Comparison of ENCODE assay signal across 7 cellular contexts in the genomic region with DNA sequence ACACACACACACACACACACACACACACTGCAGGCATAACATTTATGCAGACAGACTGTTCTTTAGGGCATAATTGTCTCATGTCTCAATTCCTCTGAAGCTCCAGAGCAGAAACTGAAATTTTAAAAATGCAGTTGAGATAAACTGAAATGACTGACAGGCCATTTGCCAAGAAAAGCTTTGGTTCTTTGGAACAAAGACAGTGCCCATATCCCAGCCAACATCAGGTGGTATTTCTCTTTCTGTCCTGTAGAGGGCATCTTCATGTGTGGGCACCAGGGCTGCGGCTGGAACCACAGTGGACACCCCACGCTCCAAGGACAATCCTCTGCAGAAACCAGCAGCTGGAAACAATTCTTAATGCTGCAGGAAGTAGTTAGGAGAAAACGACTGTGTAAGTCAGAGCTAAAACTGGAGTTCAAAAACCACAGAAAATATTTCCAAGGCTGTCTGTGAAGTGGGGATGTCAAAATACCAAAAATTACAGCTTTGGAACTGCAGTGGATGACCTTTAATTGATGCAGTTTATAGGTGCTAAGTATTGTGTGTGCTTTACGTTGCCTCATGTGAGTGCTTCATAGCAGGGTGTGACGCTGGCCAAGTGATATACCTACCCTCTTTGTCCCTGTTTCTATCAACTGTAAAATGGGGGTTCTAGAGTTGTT. TPM values are rescaled to one million over a fixed set of nuclear protein-coding genes. Genes with fewer than 3 reads are reported as not detected.
DNase-seq lines count a peak whose midpoint lies in the region; ATAC-seq, FAIRE-seq and TF ChIP-seq lines count a peak whose summit lies in the region.

No MANE protein-coding gene starts in this region.

- H3K27ac ChIP-seq in kidney (ENCODE audit: low read depth in 2 of 2, low read length in 2 of 2): no peak overlapping the region

- FAIRE-seq in kidney (lab: Jason Lieb, UNC): no peak

- no peak for ATAC-seq in HG02981 (IDR thresholded peaks at IDR 0.05; ENCODE audit: unreplicated experiment)

- no peaks in the 10 kb centered on the region for H3K9me3 ChIP-seq in kidney (ENCODE audit: control insufficient read depth in 1 of 2, low read length in 2 of 2)

- H3K9ac ChIP-seq in kidney (ENCODE audit: low read length in 2 of 2): no peak overlapping the region

- TF ChIP-seq CTCF in LNCaP clone FGC (IDR thresholded peaks at IDR 0.05; ENCODE audit: control insufficient read depth, extremely low read depth, insufficient read depth) (peak; percentile 59), WI38 (IDR thresholded peaks at IDR 0.05; ENCODE audit: low read depth, low read length) (peak; percentile 62), kidney (IDR thresholded peaks at IDR 0.05; ENCODE audit: borderline replicate concordance, extremely low read depth, insufficient read depth) (peak; percentile 44)

- DNase-seq in ELF-1 (ENCODE audit: low read depth, low spot score) (peak; percentile 21), LNCaP clone FGC (ENCODE audit: low read depth) (no peak), kidney (no peak), DMS79 treated with DMSO at 0.1 percent for 48 hours (lab: John Stamatoyannopoulos, UW) (no peak), posterior vena cava (ENCODE audit: low spot score) (no peak)

- intact Hi-C loops in kidney (cut with DNase I): no loop called here
- intact Hi-C loops in posterior vena cava (cut with DNase I): no loop called here

- no peaks in the 10 kb centered on the region for H3K36me3 ChIP-seq in kidney (ENCODE audit: control insufficient read depth in 1 of 2, insufficient read depth in 2 of 2, low read length in 2 of 2)

- H3K4me1 ChIP-seq in kidney (ENCODE audit: control insufficient read depth in 1 of 2, insufficient read depth in 1 of 2, low read depth in 1 of 2, low read length in 2 of 2): peaks cover 0 to 4% of the 10 kb centered on the region in 2 donors

- H3K4me3 ChIP-seq in LNCaP clone FGC (ENCODE audit: low read depth, low read length) (no peak overlapping the region), WI38 (ENCODE audit: low read depth, low read length) (no peak overlapping the region), kidney (ENCODE audit: low read length in 2 of 2) (no peak overlapping the region)

RNA-seq across cellular contexts. Expression of gene MEFV, which starts 10.6 kb away (rescaled TPM):
- 4.1 TPM for total RNA-seq in kidney
- polyA plus RNA-seq in kidney (ENCODE audit: insufficient read depth, low read depth, low replicate concordance): not detected
- total RNA-seq in posterior vena cava: 1 to 10 TPM; 1.9 to 4.9 TPM

RNA-seq across cellular contexts. Expression of gene ZNF263, which starts 16.3 kb away (rescaled TPM):
- 29.7 TPM for total RNA-seq in kidney
- 14.6 TPM for polyA plus RNA-seq in kidney (ENCODE audit: insufficient read depth, low read depth, low replicate concordance)
- total RNA-seq in posterior vena cava: 10 to 100 TPM; 19.8 to 21.2 TPM

RNA-seq across cellular contexts. Expression of gene ZNF200, which starts 32.0 kb away (rescaled TPM):
- 9.6 TPM for total RNA-seq in kidney
- polyA plus RNA-seq in kidney (ENCODE audit: insufficient read depth, low read depth, low replicate concordance): 3.3 TPM
- total RNA-seq in posterior vena cava: 1 to 10 TPM; 5.1 to 6.9 TPM

RNA-seq across cellular contexts. Expression of gene TIGD7, which starts 38.2 kb away (rescaled TPM):
- total RNA-seq in kidney (7.5 TPM), posterior vena cava (1 to 10 TPM; 6.4 to 9.1 TPM)
- 4.2 TPM for polyA plus RNA-seq in kidney (ENCODE audit: insufficient read depth, low read depth, low replicate concordance)

RNA-seq across cellular contexts. Expression of gene ZNF75A, which starts 38.3 kb away (rescaled TPM):
- total RNA-seq in kidney (41.3 TPM), posterior vena cava (10 to 100 TPM; 17.5 to 21.3 TPM)
- 14.3 TPM for polyA plus RNA-seq in kidney (ENCODE audit: insufficient read depth, low read depth, low replicate concordance)
